ENCODE assay signal across 8 cellular contexts in genomic region chr14:75050852-75051555, GRCh38. TPM values are rescaled to one million over a fixed set of nuclear protein-coding genes. Genes with fewer than 3 reads are reported as not detected.
A peak's percentile ranks its signal among the peaks of the same experiment; 100 is the strongest.
DNase-seq lines count a peak whose midpoint lies in the region; ATAC-seq, FAIRE-seq and TF ChIP-seq lines count a peak whose summit lies in the region.

TSS of gene MLH3 (minus strand) at chr14:75051467. CDS start at chr14:75049655, 1,812 bp downstream.

- H2AFZ ChIP-seq in OCI-LY1 (ENCODE audit: low read length) (no peak within 1 kb of the TSS), endothelial cell of umbilical vein (ENCODE audit: low read depth, low read length) (peak within 1 kb of the TSS; percentile 72)

- dilution Hi-C loops in endothelial cell of umbilical vein (cut with MboI; ENCODE audit: extremely low pct_ligation_motif_present, low sequenced_read_pairs): no loop called here

- DNase-seq in CD14-positive monocyte (ENCODE audit: low spot score) (peak; percentile 64), activated T-cell treated with anti-CD3 and anti-CD28 coated beads for 1 hour (ENCODE audit: low read depth) (peak; percentile 79), endothelial cell of umbilical vein (ENCODE audit: low read depth, low spot score) (peak; percentile 85), midbrain (lab: John Stamatoyannopoulos, UW) (peak; percentile 89)
- peak; percentile 64 to 71 for DNase-seq in stimulated activated CD8-positive, alpha-beta memory T cell treated with anti-CD3 and anti-CD28 coated beads, Interleukin-15, amount 100 ng/mL, for 48 hours (ENCODE audit: low read depth in 2 of 2)

- H3K9me1 ChIP-seq in endothelial cell of umbilical vein (replicated peaks; ENCODE audit: control insufficient read depth, extremely low read depth, insufficient read depth, low read length): no peaks in the 10 kb centered on the region

- ATAC-seq in GM19463 (IDR thresholded peaks at IDR 0.05; ENCODE audit: unreplicated experiment): peak; percentile 66

- H3F3A ChIP-seq in OCI-LY1 (ENCODE audit: insufficient read depth, low read length): 0 out of 2 replicates have a peak, but pooled peaks cover 7% of the 10 kb centered on the region

- peak; percentile 68 for TF ChIP-seq POLR2A in endothelial cell of umbilical vein (IDR thresholded peaks at IDR 0.05; ENCODE audit: low read depth, low read length)

- TSS peak; percentile 45 for BruUV-seq in endothelial cell of umbilical vein (replicated peaks; lab: Mats Ljungman, UMichigan)

- peaks cover 10 to 14% of the 10 kb centered on the region in 2 donors for H3K36me3 Mint-ChIP-seq in CD14-positive monocyte

- POLR2A ChIA-PET in endothelial cell of umbilical vein (lab: Charles Lee): no interaction called here

- CTCF ChIA-PET in endothelial cell of umbilical vein (lab: Charles Lee): interaction anchor here (0.7 to 1.5 kb wide), 4 partner anchors 11 to 28 kb away, joined by 3 read pairs; no protein-coding TSS in a partner anchor

- no peaks in the 10 kb centered on the region for H3K4me1 ChIP-seq in HUES48 (ENCODE audit: control insufficient read depth, insufficient read depth, low read length)
- peaks cover 21% of the 10 kb centered on the region for H3K4me1 ChIP-seq in OCI-LY1 (ENCODE audit: insufficient read depth, low read length, severe bottlenecking)
- peaks cover 11% of the 10 kb centered on the region for H3K4me1 ChIP-seq in endothelial cell of umbilical vein (ENCODE audit: control insufficient read depth, extremely low read depth, insufficient read depth, low read length)

- H3K9ac ChIP-seq in HUES48 (ENCODE audit: low read depth, low read length) (peak within 1 kb of the TSS; percentile 83), OCI-LY1 (ENCODE audit: low read length) (peak within 1 kb of the TSS; percentile 85), endothelial cell of umbilical vein (replicated peaks; ENCODE audit: extremely low read depth, insufficient read depth, low read length) (peak within 1 kb of the TSS; percentile 73)

- H3K27ac ChIP-seq in HUES48 (ENCODE audit: low read depth, low read length): peak within 1 kb of the TSS; percentile 92
- H3K27ac ChIP-seq in OCI-LY1 (ENCODE audit: low read depth, low read length, poor library complexity, severe bottlenecking): peak within 1 kb of the TSS; percentile 13
- H3K27ac ChIP-seq in endothelial cell of umbilical vein (ENCODE audit: insufficient read depth, low read depth, low read length): peak within 1 kb of the TSS; percentile 50

- peak; percentile 64 for FAIRE-seq in endothelial cell of umbilical vein (lab: Jason Lieb, UNC)

- intact Hi-C loops in CD14-positive monocyte (cut with micrococcal nuclease) (no loop called here), endothelial cell of umbilical vein (cut with micrococcal nuclease) (loop anchor here (1.0 kb wide), 1 partner anchor 8 kb away; no protein-coding TSS in a partner anchor)

- H3K4me3 ChIP-seq in HUES48 (ENCODE audit: low read depth, low read length) (peak within 1 kb of the TSS; percentile 72), OCI-LY1 (ENCODE audit: low read depth, low read length, poor library complexity, severe bottlenecking) (peak within 1 kb of the TSS; percentile 73), endothelial cell of umbilical vein (replicated peaks in 1 of 3; ENCODE audit: insufficient read depth in 1 of 3, low read depth in 1 of 3, low read length in 3 of 3) (peak within 1 kb of the TSS; percentile 21 to 47 (median 38))

- H3K27me3 ChIP-seq in HUES48 (ENCODE audit: control insufficient read depth, insufficient read depth, low read length) (no peaks in the 10 kb centered on the region), OCI-LY1 (ENCODE audit: insufficient read depth, low read length) (no peaks in the 10 kb centered on the region), endothelial cell of umbilical vein (ENCODE audit: control insufficient read depth in 2 of 2, insufficient read depth in 2 of 2, low read length in 2 of 2) (no peaks in the 10 kb centered on the region)

- H3K9me2 ChIP-seq in OCI-LY1 (ENCODE audit: low read depth, low read length): no peaks in the 10 kb centered on the region

- peak within 1 kb of the TSS; percentile 91 to 97 for H3K4me3 Mint-ChIP-seq in CD14-positive monocyte

- H4K20me1 ChIP-seq in OCI-LY1 (ENCODE audit: insufficient read depth, low read length): no peaks in the 10 kb centered on the region
- no peaks in the 10 kb centered on the region for H4K20me1 ChIP-seq in endothelial cell of umbilical vein (replicated peaks; ENCODE audit: control insufficient read depth, extremely low read depth, insufficient read depth, low read length)

- H3K27ac Mint-ChIP-seq in CD14-positive monocyte: peak within 1 kb of the TSS; percentile 92 to 98 (median 96)

- H3K79me2 ChIP-seq in OCI-LY1 (ENCODE audit: insufficient read depth, low read length) (no peaks in the 10 kb centered on the region), endothelial cell of umbilical vein (ENCODE audit: control insufficient read depth, insufficient read depth, low read length) (peaks cover 5% of the 10 kb centered on the region)

- no peaks in the 10 kb centered on the region; the same call in 1 of the 2 replicates for H3K36me3 ChIP-seq in HUES48 (ENCODE audit: control insufficient read depth, insufficient read depth, low read length)
- peaks cover 35% of the 10 kb centered on the region; the same call in 1 of the 2 replicates for H3K36me3 ChIP-seq in OCI-LY1 (ENCODE audit: insufficient read depth, low read length)
- H3K36me3 ChIP-seq in endothelial cell of umbilical vein (ENCODE audit: control insufficient read depth in 2 of 2, extremely low read depth in 1 of 2, insufficient read depth in 2 of 2, low read length in 2 of 2): no peaks in the 10 kb centered on the region

- no peaks in the 10 kb centered on the region for H3K9me3 Mint-ChIP-seq in CD14-positive monocyte

- H3K4me2 ChIP-seq in OCI-LY1 (ENCODE audit: low read length) (peak within 1 kb of the TSS; percentile 78), endothelial cell of umbilical vein (ENCODE audit: insufficient read depth, low read length) (peak within 1 kb of the TSS; percentile 19)

- H3K9me3 ChIP-seq in HUES48 (ENCODE audit: control insufficient read depth, insufficient read depth, low read length): no peaks in the 10 kb centered on the region
- no peaks in the 10 kb centered on the region for H3K9me3 ChIP-seq in OCI-LY1 (ENCODE audit: low read length)
- no peaks in the 10 kb centered on the region for H3K9me3 ChIP-seq in endothelial cell of umbilical vein (replicated peaks; ENCODE audit: control insufficient read depth, insufficient read depth, low read length)

- no peak for TF ChIP-seq CTCF in CD14-positive monocyte (IDR thresholded peaks at IDR 0.05)
- no peak for TF ChIP-seq CTCF in OCI-LY1 (IDR thresholded peaks at IDR 0.05; ENCODE audit: low read length)
- no peak for TF ChIP-seq CTCF in endothelial cell of umbilical vein (IDR thresholded peaks at IDR 0.05; ENCODE audit: extremely low read depth in 1 of 2, insufficient read depth in 1 of 2, low read depth in 1 of 2, low read length in 2 of 2)

- no peaks in the 10 kb centered on the region for H3K27me3 Mint-ChIP-seq in CD14-positive monocyte (ENCODE audit: low read depth in 3 of 3)

- peaks cover 43% of the 10 kb centered on the region for H3K4me1 Mint-ChIP-seq in CD14-positive monocyte

TF ChIP-seq in endothelial cell of umbilical vein, 7 proteins besides CTCF, POLR2A, EP300 and RAD21:
- TF ChIP-seq POLR2AphosphoS5 (IDR thresholded peaks at IDR 0.05; ENCODE audit: insufficient read depth, low read depth, low read length): peak; percentile 77
- no peak for TF ChIP-seq GATA2 (IDR thresholded peaks at IDR 0.05; ENCODE audit: insufficient read depth, insufficient read length, low read depth, low read length)
- TF ChIP-seq, protein P1, sequence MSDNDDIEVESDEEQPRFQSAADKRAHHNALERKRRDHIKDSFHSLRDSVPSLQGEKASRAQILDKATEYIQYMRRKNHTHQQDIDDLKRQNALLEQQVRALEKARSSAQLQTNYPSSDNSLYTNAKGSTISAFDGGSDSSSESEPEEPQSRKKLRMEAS (IDR thresholded peaks at IDR 0.05; ENCODE audit: insufficient read depth, insufficient read length): peak; percentile 57
TF ChIP-seq in endothelial cell of umbilical vein: peak in this region for 2.

RNA-seq across cellular contexts. Expression of gene MLH3, which starts in this region (rescaled TPM):
- polyA plus RNA-seq in CD14-positive monocyte: 1 to 10 TPM; 3.4 to 5.1 TPM
- 14.6 and 16.5 TPM in 2 replicates for total RNA-seq in endothelial cell of umbilical vein
- polyA plus RNA-seq in endothelial cell of umbilical vein: 4.6 and 4.8 TPM in 2 replicates
- 4.8 and 5.3 TPM in 2 replicates for polyA plus RNA-seq in endothelial cell of umbilical vein (2011; cell fraction: cytosol; rRNA removed)
- 17.2 and 19.0 TPM in 2 replicates for polyA plus RNA-seq in endothelial cell of umbilical vein (2011; cell fraction: nucleus; rRNA removed)
- polyA plus RNA-seq in endothelial cell of umbilical vein (2012): 7.7 and 8.2 TPM in 2 replicates
- polyA minus RNA-seq in endothelial cell of umbilical vein: 20.0 and 27.1 TPM in 2 replicates
- 10.9 TPM for polyA minus RNA-seq in endothelial cell of umbilical vein (2011; cell fraction: cytosol; rRNA and poly(A)+ RNA removed)
- polyA minus RNA-seq in endothelial cell of umbilical vein (2011; cell fraction: nucleus; rRNA and poly(A)+ RNA removed): 19.0 and 23.3 TPM in 2 replicates

Comparison
In these comparisons a context has a peak if more than half of its experiments do, and no peak if none do; other contexts are left out.
1. Peak in every context shown above with its lines: DNase-seq, ATAC-seq, H3K4me3 ChIP-seq and H3K27ac ChIP-seq.
2. H3K27ac ChIP-seq: peak in every context shown above with its lines; median percentile 92 in HUES48; 50 in endothelial cell of umbilical vein; 13 in OCI-LY1.